ENCODE assay signal across 1 cellular context in the genomic region with DNA sequence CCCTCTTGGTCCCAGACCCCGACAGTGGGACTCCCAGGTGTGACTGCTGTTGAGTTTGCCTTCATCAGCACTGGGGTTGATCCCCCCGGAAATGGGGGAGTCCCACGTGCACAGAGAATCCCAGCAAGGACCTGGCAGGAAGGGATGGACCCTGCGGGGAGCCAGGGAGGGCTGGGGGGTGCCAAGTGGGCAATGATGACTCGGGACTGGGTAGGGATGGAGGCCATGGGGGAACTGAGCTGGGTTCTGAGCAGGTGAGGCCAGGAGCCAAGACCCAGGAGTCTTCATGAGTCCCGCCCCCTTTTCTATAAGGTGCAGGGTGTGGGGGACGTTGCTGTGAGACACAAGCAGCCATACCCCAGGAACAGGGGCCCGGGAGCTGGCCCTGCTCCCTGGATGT.
TF ChIP-seq lines count a peak whose summit lies in the region.

No MANE protein-coding gene starts in this region.

TF ChIP-seq in H1, 55 proteins besides CTCF, POLR2A, EP300 and RAD21:
- TF ChIP-seq SUZ12 (IDR thresholded peaks at IDR 0.05; ENCODE audit: low read length) (no peak), EZH2 (IDR thresholded peaks at IDR 0.05; ENCODE audit: low read depth, low read length, severe bottlenecking) (no peak), TAF7 (optimal IDR thresholded peaks at IDR 0.05; ENCODE audit: borderline replicate concordance, low read depth, low read length) (no peak), BCL11A (IDR thresholded peaks at IDR 0.05; ENCODE audit: low read depth in 2 of 2, low read length in 2 of 2) (no peak), BRCA1 (IDR thresholded peaks at IDR 0.05; ENCODE audit: low read depth, low read length) (no peak), NANOG (IDR thresholded peaks at IDR 0.05; ENCODE audit: insufficient read depth, low read depth, low read length, poor library complexity, severe bottlenecking) (no peak), POU5F1 (IDR thresholded peaks at IDR 0.05; ENCODE audit: low read depth, low read length) (no peak), CREB1 (IDR thresholded peaks at IDR 0.05) (no peak), E2F6 (IDR thresholded peaks at IDR 0.05) (no peak), GABPA (IDR thresholded peaks at IDR 0.05; ENCODE audit: borderline replicate concordance, insufficient read depth, low read length) (no peak), TBP (IDR thresholded peaks at IDR 0.05; ENCODE audit: low read depth, low read length) (no peak), KDM5A (IDR thresholded peaks at IDR 0.05; ENCODE audit: low read length) (no peak)
- TF ChIP-seq, protein P1, sequence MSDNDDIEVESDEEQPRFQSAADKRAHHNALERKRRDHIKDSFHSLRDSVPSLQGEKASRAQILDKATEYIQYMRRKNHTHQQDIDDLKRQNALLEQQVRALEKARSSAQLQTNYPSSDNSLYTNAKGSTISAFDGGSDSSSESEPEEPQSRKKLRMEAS (IDR thresholded peaks at IDR 0.05) = no peak
